In genomic region chr18:21110667-21111350, GRCh38 we compare ENCODE assay signal across 8 cellular contexts. TPM values are rescaled to one million over a fixed set of nuclear protein-coding genes. Genes with fewer than 3 reads are reported as not detected.
DNase-seq lines count a peak whose midpoint lies in the region; ATAC-seq and TF ChIP-seq lines count a peak whose summit lies in the region.

No MANE protein-coding gene starts in this region.

- TF ChIP-seq POLR2A in GM18505 (IDR thresholded peaks at IDR 0.05; ENCODE audit: borderline replicate concordance, extremely low read depth, insufficient read depth, insufficient read length) = no peak

- DNase-seq in NCI-H146 treated with DMSO at 0.1 percent for 48 hours (lab: John Stamatoyannopoulos, UW; ENCODE audit: unreplicated experiment) = peak; percentile 59
- peak; percentile 53 to 67 for DNase-seq in activated CD4-positive, alpha-beta T cell treated with anti-CD3 and anti-CD28 coated beads, Interleukin-2, amount 50 U/mL, for 48 hours
- peak; percentile 72 for DNase-seq in ecto neural progenitor cell (ENCODE audit: low spot score)
- DNase-seq in lung microvascular endothelial cell (ENCODE audit: low read depth in 2 of 2) = peak; percentile 43 to 49
- peak; percentile 53 for DNase-seq in stimulated activated CD8-positive, alpha-beta memory T cell treated with anti-CD3 and anti-CD28 coated beads, Interleukin-12 subunit alpha, Interleukin-12 subunit beta, amount 100 ng/mL, for 4 hours (ENCODE audit: low read depth)
- no peak for DNase-seq in cortex of kidney (lab: John Stamatoyannopoulos, UW)

- peak; percentile 24 for ATAC-seq in GM18505 (IDR thresholded peaks at IDR 0.05; ENCODE audit: unreplicated experiment)
- ATAC-seq in HG02588 (IDR thresholded peaks at IDR 0.05; ENCODE audit: unreplicated experiment) = peak; percentile 27

RNA-seq across cellular contexts. Expression of gene ROCK1, which starts 0.8 kb away (rescaled TPM):
- total RNA-seq in lung microvascular endothelial cell = 26.8 and 31.3 TPM in 2 replicates
